In the genomic region with DNA sequence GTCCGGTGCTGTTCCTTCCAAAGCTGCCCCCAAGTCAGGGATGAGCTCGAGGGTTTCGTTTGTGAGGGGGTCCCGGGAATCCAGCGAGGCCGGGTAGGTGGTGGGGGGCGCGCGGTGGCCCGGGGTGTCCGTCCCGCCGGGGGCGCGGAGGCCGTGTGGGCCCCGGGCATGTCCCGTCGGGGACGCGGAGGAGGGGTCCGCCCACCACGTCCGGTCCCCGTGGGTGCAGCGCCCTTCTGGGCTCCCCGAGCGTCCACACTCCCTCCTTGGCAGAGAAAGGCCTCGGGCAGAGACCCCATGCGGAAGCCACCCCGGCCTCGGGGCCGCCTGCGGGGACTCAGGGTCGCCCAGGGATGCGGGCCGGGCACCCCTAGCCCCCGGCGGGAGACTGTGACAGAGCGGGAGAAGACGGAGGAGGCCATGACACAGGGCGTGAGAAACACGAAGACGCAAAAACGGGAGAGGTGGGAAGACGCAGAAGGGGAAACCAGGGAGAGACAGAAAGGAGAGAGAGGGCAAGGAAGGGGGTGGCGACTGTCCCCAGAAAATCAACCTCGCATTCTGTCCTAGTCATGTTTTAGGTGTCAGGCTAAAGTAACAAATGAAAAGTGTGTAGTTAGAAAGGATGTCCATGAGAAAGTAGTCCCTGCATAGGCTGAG, we compare ENCODE assay signal across 8 cellular contexts. TPM values are rescaled to one million over a fixed set of nuclear protein-coding genes. Genes with fewer than 3 reads are reported as not detected.
DNase-seq lines count a peak whose midpoint lies in the region; ATAC-seq and TF ChIP-seq lines count a peak whose summit lies in the region.

No MANE protein-coding gene starts in this region.

- peak overlapping the region; percentile 74 for H3K9ac ChIP-seq in endodermal cell (ENCODE audit: extremely low read depth, low read length, poor library complexity, severe bottlenecking)

- intact Hi-C loops in activated CD8-positive, alpha-beta T cell treated with anti-CD3 and anti-CD28 coated beads for 36 hours (cut with micrococcal nuclease), result loop anchor here (2.0 kb wide), 1 partner anchor 36 kb away; a partner anchor contains a TSS
- intact Hi-C loops in mucosa of descending colon (cut with DNase I, micrococcal nuclease), result no loop called here

- peak overlapping the region; percentile 50 for H3K27ac ChIP-seq in endodermal cell (ENCODE audit: low read depth, low read length)

- no peaks in the 10 kb centered on the region for H3K27me3 ChIP-seq in endodermal cell (ENCODE audit: control insufficient read depth, insufficient read depth, low read length, poor library complexity, severe bottlenecking)

- CTCF ChIA-PET in activated CD8-positive, alpha-beta T cell treated with anti-CD3 and anti-CD28 coated beads for 36 hours (lab: Charles Lee), result interaction anchor here (0.9 to 5.0 kb wide), 6 partner anchors 20 to 100 kb away, joined by 3 to 52 read pairs (median 6); a partner anchor contains a TSS

- peak; percentile 22 for DNase-seq in NCI-H2029 (lab: John Stamatoyannopoulos, UW)
- DNase-seq in NCI-H2029 treated with DMSO at 0.1 percent for 48 hours (lab: John Stamatoyannopoulos, UW), result no peak
- peak; percentile 58 for DNase-seq in NCI-H2171 (lab: John Stamatoyannopoulos, UW)
- peak; percentile 78 for DNase-seq in activated CD8-positive, alpha-beta T cell treated with anti-CD3 and anti-CD28 coated beads for 36 hours
- peak; percentile 79 for DNase-seq in endodermal cell
- DNase-seq in mucosa of descending colon, result peak; percentile 55 to 79 (median 79)
- peak; percentile 44 for DNase-seq in stimulated activated CD8-positive, alpha-beta memory T cell treated with anti-CD3 and anti-CD28 coated beads, Interleukin-4, amount 100 ng/mL, for 24 hours (ENCODE audit: low read depth)

- H3K36me3 ChIP-seq in endodermal cell (ENCODE audit: control insufficient read depth, insufficient read depth, low read length) (peaks cover 18% of the 10 kb centered on the region), mucosa of descending colon (ENCODE audit: low read depth) (no peaks in the 10 kb centered on the region)

- H3K9me3 ChIP-seq in endodermal cell (ENCODE audit: control insufficient read depth, low read length) (peaks cover 18% of the 10 kb centered on the region), mucosa of descending colon (peaks cover 10% of the 10 kb centered on the region)

- peaks cover 8% of the 10 kb centered on the region for H3K9me3 Mint-ChIP-seq in activated CD8-positive, alpha-beta T cell treated with anti-CD3 and anti-CD28 coated beads for 36 hours
- peaks cover 23% of the 10 kb centered on the region for H3K9me3 Mint-ChIP-seq in endodermal cell

- H3K36me3 Mint-ChIP-seq in activated CD8-positive, alpha-beta T cell treated with anti-CD3 and anti-CD28 coated beads for 36 hours (ENCODE audit: low read depth), result peaks cover 47% of the 10 kb centered on the region
- H3K36me3 Mint-ChIP-seq in endodermal cell (ENCODE audit: low read depth), result peaks cover 26% of the 10 kb centered on the region

- TF ChIP-seq CTCF in activated CD8-positive, alpha-beta T cell treated with anti-CD3 and anti-CD28 coated beads for 36 hours (IDR thresholded peaks at IDR 0.05), result no peak
- TF ChIP-seq CTCF in endodermal cell (conservative IDR thresholded peaks at IDR 0.05) (no peak), mucosa of descending colon (IDR thresholded peaks at IDR 0.05) (no peak)

- POLR2A ChIA-PET in activated CD8-positive, alpha-beta T cell treated with anti-CD3 and anti-CD28 coated beads for 36 hours (lab: Charles Lee), result interaction anchor here (0.6 to 2.6 kb wide), 12 partner anchors 9 to 184 kb away, joined by 3 to 34 read pairs (median 4); a partner anchor contains a TSS

- peak overlapping the region; percentile 98 for H3K27ac Mint-ChIP-seq in activated CD8-positive, alpha-beta T cell treated with anti-CD3 and anti-CD28 coated beads for 36 hours
- H3K27ac Mint-ChIP-seq in endodermal cell, result peak overlapping the region; percentile 98

- no peaks in the 10 kb centered on the region for H3K27me3 Mint-ChIP-seq in activated CD8-positive, alpha-beta T cell treated with anti-CD3 and anti-CD28 coated beads for 36 hours
- H3K27me3 Mint-ChIP-seq in endodermal cell (ENCODE audit: insufficient read depth), result no peaks in the 10 kb centered on the region

- ATAC-seq in HG02870 (IDR thresholded peaks at IDR 0.05; ENCODE audit: unreplicated experiment), result peak; percentile 31
- ATAC-seq in activated CD8-positive, alpha-beta T cell treated with anti-CD3 and anti-CD28 coated beads for 36 hours, result peak; percentile 61
- ATAC-seq in mucosa of descending colon, result peak; percentile 62

- peak overlapping the region; percentile 88 for H3K4me3 ChIP-seq in endodermal cell (ENCODE audit: low read length)
- H3K4me3 ChIP-seq in mucosa of descending colon, result peak overlapping the region; percentile 93

- H3K4me1 ChIP-seq in endodermal cell (ENCODE audit: control insufficient read depth, insufficient read depth, low read length) (no peaks in the 10 kb centered on the region), mucosa of descending colon (ENCODE audit: low read depth) (peaks cover 14% of the 10 kb centered on the region)

- 0 to 1% methylated on average over 30 to 48 of the region's 48 CpGs for WGBS in endodermal cell (ENCODE audit: insufficient coverage in 1 of 2, insufficient read length in 1 of 2), 2 experiments

- H3K4me3 Mint-ChIP-seq in activated CD8-positive, alpha-beta T cell treated with anti-CD3 and anti-CD28 coated beads for 36 hours, result peak overlapping the region; percentile 95
- H3K4me3 Mint-ChIP-seq in endodermal cell, result peak overlapping the region; percentile 97

- H3K4me1 Mint-ChIP-seq in activated CD8-positive, alpha-beta T cell treated with anti-CD3 and anti-CD28 coated beads for 36 hours (ENCODE audit: low read depth), result peaks cover 19% of the 10 kb centered on the region
- peaks cover 12% of the 10 kb centered on the region for H3K4me1 Mint-ChIP-seq in endodermal cell

RNA-seq across cellular contexts. Expression of a gene that starts 0.7 kb away (rescaled TPM):
- under 1 TPM; 0.22 to 0.29 TPM for total RNA-seq in activated CD8-positive, alpha-beta T cell treated with anti-CD3 and anti-CD28 coated beads for 36 hours
- total RNA-seq in endodermal cell (1 to 10 TPM; 2.1 to 2.7 TPM), mucosa of descending colon (1 to 10 TPM; 1.3 to 4.2 (median 1.4) TPM)
- polyA plus RNA-seq in endodermal cell (2013, experiment 1 of 2), result 2.8 TPM
- 2.7 TPM for polyA plus RNA-seq in endodermal cell (2013, experiment 2 of 2)

RNA-seq across cellular contexts. Expression of a gene that starts 20.5 kb away (rescaled TPM):
- 1 to 10 TPM; 7.2 to 8.7 TPM for total RNA-seq in activated CD8-positive, alpha-beta T cell treated with anti-CD3 and anti-CD28 coated beads for 36 hours
- total RNA-seq in endodermal cell (10 to 100 TPM; 13.4 to 21.2 TPM), mucosa of descending colon (10 to 100 TPM in 2 of 3 donors, 1 to 10 TPM in 1; 9.9 to 17.2 (median 10.9) TPM)
- polyA plus RNA-seq in endodermal cell (2013, experiment 1 of 2), result 10.3 TPM
- polyA plus RNA-seq in endodermal cell (2013, experiment 2 of 2), result 8.2 TPM

RNA-seq across cellular contexts. Expression of a gene that starts 36.3 kb away (rescaled TPM):
- total RNA-seq in activated CD8-positive, alpha-beta T cell treated with anti-CD3 and anti-CD28 coated beads for 36 hours, result 1 to 10 TPM; 4.0 to 4.3 TPM
- 10 to 100 TPM; 12.0 to 13.3 TPM for total RNA-seq in endodermal cell
- 8.2 TPM for polyA plus RNA-seq in endodermal cell (2013, experiment 1 of 2)
- polyA plus RNA-seq in endodermal cell (2013, experiment 2 of 2), result 7.5 TPM
- 1 to 10 TPM; 4.0 to 7.1 (median 5.0) TPM for total RNA-seq in mucosa of descending colon
